In the genomic region with DNA sequence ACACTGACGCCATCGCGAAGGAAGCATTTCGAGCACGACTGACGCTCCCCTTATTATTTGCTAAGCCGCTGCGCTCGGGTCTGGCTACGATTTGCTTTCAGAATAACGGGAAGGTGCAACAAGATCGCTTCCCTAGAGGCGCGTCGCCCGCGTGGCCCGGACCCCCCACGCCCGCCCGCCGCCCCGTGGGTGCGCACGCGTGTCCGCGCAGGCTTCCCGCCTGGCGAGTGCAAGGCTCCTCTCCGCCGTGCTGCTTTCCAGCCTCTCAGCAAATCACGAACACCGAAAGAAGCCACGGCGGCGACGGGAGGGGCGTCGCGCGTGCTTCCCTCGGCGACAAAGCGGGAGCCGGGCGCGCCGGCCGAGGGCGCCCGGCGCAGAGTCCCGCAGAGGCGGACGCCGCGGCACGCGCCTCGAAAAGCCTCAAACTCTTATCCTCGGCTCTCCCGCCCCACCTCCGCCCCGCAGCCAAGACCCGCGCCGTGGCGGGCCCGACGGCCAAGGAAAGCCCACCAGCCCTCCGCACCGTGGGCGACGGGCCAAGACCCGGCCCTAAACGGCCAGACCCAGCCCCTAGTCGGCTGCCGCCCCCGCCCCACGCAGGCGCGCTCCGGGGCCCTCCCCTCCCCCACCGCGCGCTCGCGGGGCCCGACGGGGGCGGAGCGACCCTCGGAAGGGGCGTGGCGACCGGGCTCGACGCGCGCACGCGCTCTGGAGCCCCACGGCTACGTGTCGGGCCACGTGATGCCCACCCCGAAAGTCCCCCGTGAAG, we compare ENCODE assay signal across 1 cellular context.
TF ChIP-seq lines count a peak whose summit lies in the region.

No MANE protein-coding gene starts in this region.

TF ChIP-seq in HepG2, 621 proteins besides CTCF, POLR2A, EP300 and RAD21 (continued from another document and continues in another):
- TF ChIP-seq GABPA (IDR thresholded peaks at IDR 0.05; ENCODE audit: low read depth, low read length) (no peak), GABPA (CRISPR knock-in tag; IDR thresholded peaks at IDR 0.05; ENCODE audit: low read depth) (no peak), ZNF660 (CRISPR knock-in tag; IDR thresholded peaks at IDR 0.05; ENCODE audit: borderline replicate concordance, low read depth) (no peak), ZNF7 (CRISPR knock-in tag; IDR thresholded peaks at IDR 0.05) (no peak), SOX6 (IDR thresholded peaks at IDR 0.05) (no peak), SOX6 (CRISPR knock-in tag; IDR thresholded peaks at IDR 0.05) (0 out of 2 replicates have a peak, but pooled peaks have one; percentile 16), NFATC3 (CRISPR knock-in tag; IDR thresholded peaks at IDR 0.05) (no peak), FOXO1 (CRISPR knock-in tag; IDR thresholded peaks at IDR 0.05) (peak; percentile 32; the same call in 1 of the 2 replicates), ASH2L (IDR thresholded peaks at IDR 0.05; ENCODE audit: insufficient read length, low read depth, low read length) (peak; percentile 97), KLF12 (CRISPR knock-in tag; IDR thresholded peaks at IDR 0.05; ENCODE audit: borderline replicate concordance) (no peak), ZNF12 (CRISPR knock-in tag; IDR thresholded peaks at IDR 0.05) (peak; percentile 27; the same call in 1 of the 2 replicates), ZNF776 (CRISPR knock-in tag; IDR thresholded peaks at IDR 0.05) (peak; percentile 87; the same call in 1 of the 2 replicates), ZNF383 (CRISPR knock-in tag; IDR thresholded peaks at IDR 0.05; ENCODE audit: borderline replicate concordance) (no peak), WIZ (CRISPR knock-in tag; IDR thresholded peaks at IDR 0.05) (peak; percentile 76; the same call in 1 of the 2 replicates), ZMAT3 (CRISPR knock-in tag; conservative IDR thresholded peaks at IDR 0.05) (peak; percentile 97), TOPORS (CRISPR knock-in tag; IDR thresholded peaks at IDR 0.05) (peak; percentile 60; the same call in 1 of the 2 replicates), MTF2 (CRISPR knock-in tag; IDR thresholded peaks at IDR 0.05; ENCODE audit: borderline replicate concordance) (no peak), ZNF546 (CRISPR knock-in tag; conservative IDR thresholded peaks at IDR 0.05) (peak; percentile 97), ZNF772 (CRISPR knock-in tag; IDR thresholded peaks at IDR 0.05) (peak; percentile 59; the same call in 1 of the 2 replicates), SIX1 (CRISPR knock-in tag; IDR thresholded peaks at IDR 0.05; ENCODE audit: borderline replicate concordance) (no peak), ZNF556 (CRISPR knock-in tag; IDR thresholded peaks at IDR 0.05; ENCODE audit: borderline replicate concordance) (no peak), SMC3 (IDR thresholded peaks at IDR 0.05; ENCODE audit: low read length) (0 out of 2 replicates have a peak, but pooled peaks have one; percentile 20), HNRNPK (IDR thresholded peaks at IDR 0.05; ENCODE audit: low read depth, low read length, poor library complexity, severe bottlenecking) (peak; percentile 87), FOXA1 (IDR thresholded peaks at IDR 0.05) (no peak), FOXA1 (CRISPR knock-in tag; IDR thresholded peaks at IDR 0.05) (no peak; the same call in 1 of the 2 replicates), PAX8 (CRISPR knock-in tag; IDR thresholded peaks at IDR 0.05; ENCODE audit: borderline replicate concordance) (no peak; the same call in 1 of the 2 replicates), ZNF629 (CRISPR knock-in tag; conservative IDR thresholded peaks at IDR 0.05) (no peak; the same call in 1 of the 2 replicates), ZNF225 (CRISPR knock-in tag; IDR thresholded peaks at IDR 0.05) (peak; percentile 88; the same call in 1 of the 2 replicates), SAFB2 (CRISPR knock-in tag; IDR thresholded peaks at IDR 0.05; ENCODE audit: borderline replicate concordance, low read depth) (0 out of 2 replicates have a peak, but pooled peaks have one; percentile 51), MTA1 (CRISPR knock-in tag; IDR thresholded peaks at IDR 0.05; ENCODE audit: borderline replicate concordance) (peak; percentile 99), NR2F6 (IDR thresholded peaks at IDR 0.05) (no peak), NR2F6 (CRISPR knock-in tag; IDR thresholded peaks at IDR 0.05) (peak; percentile 24; the same call in 1 of the 2 replicates), REPIN1 (CRISPR knock-in tag; IDR thresholded peaks at IDR 0.05; ENCODE audit: borderline replicate concordance, low read depth) (peak; percentile 75; the same call in 1 of the 2 replicates), ZNF563 (CRISPR knock-in tag; IDR thresholded peaks at IDR 0.05) (peak; percentile 66), ZNF101 (CRISPR knock-in tag; IDR thresholded peaks at IDR 0.05; ENCODE audit: borderline replicate concordance, low read depth) (no peak), ZNF430 (CRISPR knock-in tag; IDR thresholded peaks at IDR 0.05) (peak; percentile 73; the same call in 1 of the 2 replicates), RFXAP (CRISPR knock-in tag; IDR thresholded peaks at IDR 0.05; ENCODE audit: borderline replicate concordance) (no peak), SRY (CRISPR knock-in tag; IDR thresholded peaks at IDR 0.05) (no peak; the same call in 1 of the 2 replicates), ZNF3 (CRISPR knock-in tag; IDR thresholded peaks at IDR 0.05) (no peak), TAF15 (IDR thresholded peaks at IDR 0.05; ENCODE audit: low read depth, low read length, poor library complexity, severe bottlenecking) (peak; percentile 52), PHF5A (CRISPR knock-in tag; IDR thresholded peaks at IDR 0.05; ENCODE audit: low read depth, unreplicated experiment) (no peak), ZNF484 (CRISPR knock-in tag; IDR thresholded peaks at IDR 0.05; ENCODE audit: borderline replicate concordance, low read depth) (no peak), SUZ12 (IDR thresholded peaks at IDR 0.05; ENCODE audit: low read depth, low read length) (no peak), KLF6 (CRISPR knock-in tag; IDR thresholded peaks at IDR 0.05) (0 out of 2 replicates have a peak, but pooled peaks have one; percentile 49), ZNF549 (CRISPR knock-in tag; IDR thresholded peaks at IDR 0.05) (no peak), ZNF768 (CRISPR knock-in tag; IDR thresholded peaks at IDR 0.05) (peak; percentile 53; the same call in 1 of the 2 replicates), ZNF713 (CRISPR knock-in tag; IDR thresholded peaks at IDR 0.05) (no peak), ZMYM4 (CRISPR knock-in tag; IDR thresholded peaks at IDR 0.05) (peak; percentile 41; the same call in 1 of the 2 replicates)
- TF ChIP-seq, protein P1, sequence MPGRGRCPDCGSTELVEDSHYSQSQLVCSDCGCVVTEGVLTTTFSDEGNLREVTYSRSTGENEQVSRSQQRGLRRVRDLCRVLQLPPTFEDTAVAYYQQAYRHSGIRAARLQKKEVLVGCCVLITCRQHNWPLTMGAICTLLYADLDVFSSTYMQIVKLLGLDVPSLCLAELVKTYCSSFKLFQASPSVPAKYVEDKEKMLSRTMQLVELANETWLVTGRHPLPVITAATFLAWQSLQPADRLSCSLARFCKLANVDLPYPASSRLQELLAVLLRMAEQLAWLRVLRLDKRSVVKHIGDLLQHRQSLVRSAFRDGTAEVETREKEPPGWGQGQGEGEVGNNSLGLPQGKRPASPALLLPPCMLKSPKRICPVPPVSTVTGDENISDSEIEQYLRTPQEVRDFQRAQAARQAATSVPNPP (CRISPR knock-in tag; IDR thresholded peaks at IDR 0.05) = peak; percentile 94
- TF ChIP-seq, protein P2, sequence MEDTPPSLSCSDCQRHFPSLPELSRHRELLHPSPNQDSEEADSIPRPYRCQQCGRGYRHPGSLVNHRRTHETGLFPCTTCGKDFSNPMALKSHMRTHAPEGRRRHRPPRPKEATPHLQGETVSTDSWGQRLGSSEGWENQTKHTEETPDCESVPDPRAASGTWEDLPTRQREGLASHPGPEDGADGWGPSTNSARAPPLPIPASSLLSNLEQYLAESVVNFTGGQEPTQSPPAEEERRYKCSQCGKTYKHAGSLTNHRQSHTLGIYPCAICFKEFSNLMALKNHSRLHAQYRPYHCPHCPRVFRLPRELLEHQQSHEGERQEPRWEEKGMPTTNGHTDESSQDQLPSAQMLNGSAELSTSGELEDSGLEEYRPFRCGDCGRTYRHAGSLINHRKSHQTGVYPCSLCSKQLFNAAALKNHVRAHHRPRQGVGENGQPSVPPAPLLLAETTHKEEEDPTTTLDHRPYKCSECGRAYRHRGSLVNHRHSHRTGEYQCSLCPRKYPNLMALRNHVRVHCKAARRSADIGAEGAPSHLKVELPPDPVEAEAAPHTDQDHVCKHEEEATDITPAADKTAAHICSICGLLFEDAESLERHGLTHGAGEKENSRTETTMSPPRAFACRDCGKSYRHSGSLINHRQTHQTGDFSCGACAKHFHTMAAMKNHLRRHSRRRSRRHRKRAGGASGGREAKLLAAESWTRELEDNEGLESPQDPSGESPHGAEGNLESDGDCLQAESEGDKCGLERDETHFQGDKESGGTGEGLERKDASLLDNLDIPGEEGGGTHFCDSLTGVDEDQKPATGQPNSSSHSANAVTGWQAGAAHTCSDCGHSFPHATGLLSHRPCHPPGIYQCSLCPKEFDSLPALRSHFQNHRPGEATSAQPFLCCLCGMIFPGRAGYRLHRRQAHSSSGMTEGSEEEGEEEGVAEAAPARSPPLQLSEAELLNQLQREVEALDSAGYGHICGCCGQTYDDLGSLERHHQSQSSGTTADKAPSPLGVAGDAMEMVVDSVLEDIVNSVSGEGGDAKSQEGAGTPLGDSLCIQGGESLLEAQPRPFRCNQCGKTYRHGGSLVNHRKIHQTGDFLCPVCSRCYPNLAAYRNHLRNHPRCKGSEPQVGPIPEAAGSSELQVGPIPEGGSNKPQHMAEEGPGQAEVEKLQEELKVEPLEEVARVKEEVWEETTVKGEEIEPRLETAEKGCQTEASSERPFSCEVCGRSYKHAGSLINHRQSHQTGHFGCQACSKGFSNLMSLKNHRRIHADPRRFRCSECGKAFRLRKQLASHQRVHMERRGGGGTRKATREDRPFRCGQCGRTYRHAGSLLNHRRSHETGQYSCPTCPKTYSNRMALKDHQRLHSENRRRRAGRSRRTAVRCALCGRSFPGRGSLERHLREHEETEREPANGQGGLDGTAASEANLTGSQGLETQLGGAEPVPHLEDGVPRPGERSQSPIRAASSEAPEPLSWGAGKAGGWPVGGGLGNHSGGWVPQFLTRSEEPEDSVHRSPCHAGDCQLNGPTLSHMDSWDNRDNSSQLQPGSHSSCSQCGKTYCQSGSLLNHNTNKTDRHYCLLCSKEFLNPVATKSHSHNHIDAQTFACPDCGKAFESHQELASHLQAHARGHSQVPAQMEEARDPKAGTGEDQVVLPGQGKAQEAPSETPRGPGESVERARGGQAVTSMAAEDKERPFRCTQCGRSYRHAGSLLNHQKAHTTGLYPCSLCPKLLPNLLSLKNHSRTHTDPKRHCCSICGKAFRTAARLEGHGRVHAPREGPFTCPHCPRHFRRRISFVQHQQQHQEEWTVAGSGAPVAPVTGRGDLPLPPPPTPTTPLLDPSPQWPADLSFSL (CRISPR knock-in tag; IDR thresholded peaks at IDR 0.05) = peak; percentile 66; the same call in 1 of the 2 replicates
- TF ChIP-seq, protein P3, sequence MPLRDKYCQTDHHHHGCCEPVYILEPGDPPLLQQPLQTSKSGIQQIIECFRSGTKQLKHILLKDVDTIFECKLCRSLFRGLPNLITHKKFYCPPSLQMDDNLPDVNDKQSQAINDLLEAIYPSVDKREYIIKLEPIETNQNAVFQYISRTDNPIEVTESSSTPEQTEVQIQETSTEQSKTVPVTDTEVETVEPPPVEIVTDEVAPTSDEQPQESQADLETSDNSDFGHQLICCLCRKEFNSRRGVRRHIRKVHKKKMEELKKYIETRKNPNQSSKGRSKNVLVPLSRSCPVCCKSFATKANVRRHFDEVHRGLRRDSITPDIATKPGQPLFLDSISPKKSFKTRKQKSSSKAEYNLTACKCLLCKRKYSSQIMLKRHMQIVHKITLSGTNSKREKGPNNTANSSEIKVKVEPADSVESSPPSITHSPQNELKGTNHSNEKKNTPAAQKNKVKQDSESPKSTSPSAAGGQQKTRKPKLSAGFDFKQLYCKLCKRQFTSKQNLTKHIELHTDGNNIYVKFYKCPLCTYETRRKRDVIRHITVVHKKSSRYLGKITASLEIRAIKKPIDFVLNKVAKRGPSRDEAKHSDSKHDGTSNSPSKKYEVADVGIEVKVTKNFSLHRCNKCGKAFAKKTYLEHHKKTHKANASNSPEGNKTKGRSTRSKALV (CRISPR knock-in tag; IDR thresholded peaks at IDR 0.05) = no peak; the same call in 1 of the 2 replicates
- TF ChIP-seq, protein P4, sequence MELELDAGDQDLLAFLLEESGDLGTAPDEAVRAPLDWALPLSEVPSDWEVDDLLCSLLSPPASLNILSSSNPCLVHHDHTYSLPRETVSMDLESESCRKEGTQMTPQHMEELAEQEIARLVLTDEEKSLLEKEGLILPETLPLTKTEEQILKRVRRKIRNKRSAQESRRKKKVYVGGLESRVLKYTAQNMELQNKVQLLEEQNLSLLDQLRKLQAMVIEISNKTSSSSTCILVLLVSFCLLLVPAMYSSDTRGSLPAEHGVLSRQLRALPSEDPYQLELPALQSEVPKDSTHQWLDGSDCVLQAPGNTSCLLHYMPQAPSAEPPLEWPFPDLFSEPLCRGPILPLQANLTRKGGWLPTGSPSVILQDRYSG (CRISPR knock-in tag; IDR thresholded peaks at IDR 0.05) = peak; percentile 96
- TF ChIP-seq, protein P5, sequence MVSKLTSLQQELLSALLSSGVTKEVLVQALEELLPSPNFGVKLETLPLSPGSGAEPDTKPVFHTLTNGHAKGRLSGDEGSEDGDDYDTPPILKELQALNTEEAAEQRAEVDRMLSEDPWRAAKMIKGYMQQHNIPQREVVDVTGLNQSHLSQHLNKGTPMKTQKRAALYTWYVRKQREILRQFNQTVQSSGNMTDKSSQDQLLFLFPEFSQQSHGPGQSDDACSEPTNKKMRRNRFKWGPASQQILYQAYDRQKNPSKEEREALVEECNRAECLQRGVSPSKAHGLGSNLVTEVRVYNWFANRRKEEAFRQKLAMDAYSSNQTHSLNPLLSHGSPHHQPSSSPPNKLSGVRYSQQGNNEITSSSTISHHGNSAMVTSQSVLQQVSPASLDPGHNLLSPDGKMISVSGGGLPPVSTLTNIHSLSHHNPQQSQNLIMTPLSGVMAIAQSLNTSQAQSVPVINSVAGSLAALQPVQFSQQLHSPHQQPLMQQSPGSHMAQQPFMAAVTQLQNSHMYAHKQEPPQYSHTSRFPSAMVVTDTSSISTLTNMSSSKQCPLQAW (CRISPR knock-in tag; IDR thresholded peaks at IDR 0.05) = no peak
- TF ChIP-seq, protein P6, sequence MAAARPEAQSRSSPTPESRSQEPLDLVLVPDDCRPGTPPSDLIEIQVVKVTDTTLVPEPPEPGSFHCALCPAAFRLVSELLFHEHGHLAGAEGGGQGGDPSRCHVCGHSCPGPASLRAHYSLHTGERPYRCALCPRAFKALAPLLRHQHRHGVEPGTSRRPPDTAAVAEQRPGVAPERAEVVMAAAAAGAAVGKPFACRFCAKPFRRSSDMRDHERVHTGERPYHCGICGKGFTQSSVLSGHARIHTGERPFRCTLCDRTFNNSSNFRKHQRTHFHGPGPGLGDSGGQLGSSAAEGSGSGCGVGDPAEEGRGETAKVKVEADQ (CRISPR knock-in tag; IDR thresholded peaks at IDR 0.05; ENCODE audit: borderline replicate concordance) = peak; percentile 88; the same call in 1 of the 2 replicates
- TF ChIP-seq, protein P7, sequence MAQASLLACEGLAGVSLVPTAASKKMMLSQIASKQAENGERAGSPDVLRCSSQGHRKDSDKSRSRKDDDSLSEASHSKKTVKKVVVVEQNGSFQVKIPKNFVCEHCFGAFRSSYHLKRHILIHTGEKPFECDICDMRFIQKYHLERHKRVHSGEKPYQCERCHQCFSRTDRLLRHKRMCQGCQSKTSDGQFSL (CRISPR knock-in tag; IDR thresholded peaks at IDR 0.05) = peak; percentile 50; the same call in 1 of the 2 replicates
